ENCODE assay signal across 20 cellular contexts in the genomic region with DNA sequence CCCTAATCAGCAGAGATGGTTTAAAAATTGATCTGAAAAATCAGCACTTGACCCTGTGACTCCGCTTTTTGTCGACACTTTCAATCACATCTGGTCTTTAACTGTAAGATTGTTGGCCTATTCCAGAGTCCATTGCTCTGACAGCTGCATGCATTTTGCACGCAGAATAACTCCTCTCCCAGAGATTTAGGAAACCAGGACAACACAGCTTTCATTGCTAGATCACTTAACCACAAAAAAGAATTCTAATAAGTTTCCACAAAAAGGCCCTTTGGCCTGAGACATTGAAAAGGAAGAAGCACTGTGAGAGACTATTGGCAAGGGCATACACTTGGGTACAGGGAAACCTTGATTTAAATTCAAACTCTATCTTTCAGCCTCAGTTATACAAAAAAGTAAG.
DNase-seq lines count a peak whose midpoint lies in the region; TF ChIP-seq lines count a peak whose summit lies in the region.
"Had no signal": no experiment of that assay in that cellular context is flagged by ENCODE, and none has a peak within 500 bp of the region (broad histone marks: within the 10 kb centered on the region; RNA-seq: fewer than 3 reads in every experiment).

No MANE protein-coding gene starts in this region.

- no peak for TF ChIP-seq CTCF in mammary epithelial cell (conservative IDR thresholded peaks at IDR 0.05 in 1 of 2, IDR thresholded peaks at IDR 0.05 in 1 of 2; ENCODE audit: extremely low read depth in 1 of 2, insufficient read depth in 1 of 2, low read depth in 1 of 2, low read length in 2 of 2)
- no peak for TF ChIP-seq CTCF in MCF 10A (IDR thresholded peaks at IDR 0.05; ENCODE audit: unreplicated experiment)
- no peak for TF ChIP-seq CTCF in brain (conservative IDR thresholded peaks at IDR 0.05)
- TF ChIP-seq CTCF in dorsolateral prefrontal cortex (IDR thresholded peaks at IDR 0.05 in 54 of 56, conservative IDR thresholded peaks at IDR 0.05 in 2 of 56; ENCODE audit: low read depth in 1 of 56, partially characterized antibody in 56 of 56), result no peak

- H3K27ac Mint-ChIP-seq in MCF 10A (ENCODE audit: low read depth, unreplicated experiment) (no peak overlapping the region), brain (peak overlapping the region in 4 of 5 experiments; percentile 22 to 89 (median 64))
- H3K27ac Mint-ChIP-seq in activated naive CD4-positive, alpha-beta T cell treated with anti-CD3 and anti-CD28 coated beads for 36 hours, result no peak overlapping the region
- H3K27ac Mint-ChIP-seq: activated CD4-positive, alpha-beta T cell treated with anti-CD3 and anti-CD28 coated beads, Interleukin-2, amount 10 ng/mL, durations not matched to agents 24 days and 14 days; IgD-negative memory B cell had no signal

- no peaks in the 10 kb centered on the region for H4K20me1 ChIP-seq in mammary epithelial cell (ENCODE audit: insufficient read depth, low read length)

- H2BK120ac ChIP-seq in mesenchymal stem cell (ENCODE audit: low read depth, low read length), result no peak overlapping the region

- POLR2A ChIA-PET in MCF 10A (lab: Yijun Ruan, JAX), result interaction anchor here (0.5 to 1.2 kb wide), 2 partner anchors 12 to 106 kb away, joined by 4 to 5 read pairs; no protein-coding TSS in a partner anchor

- in situ Hi-C loops in mammary epithelial cell (cut with MboI; ENCODE audit: low sequenced_read_pairs in 2 of 2), result loop anchor here in 1 of 2 donors (25.0 kb wide), 2 partner anchors 344 to 381 kb away; a partner anchor contains a TSS

- H3K9ac ChIP-seq in mammary epithelial cell (ENCODE audit: insufficient read depth, low read length) (no peak overlapping the region), mesenchymal stem cell (ENCODE audit: low read length) (no peak overlapping the region)

- H3K4me1 ChIP-seq in mammary epithelial cell (ENCODE audit: insufficient read depth, low read length) (peaks cover under 1% of the 10 kb centered on the region), mesenchymal stem cell (ENCODE audit: control insufficient read depth, insufficient read depth, low read depth, low read length) (no peaks in the 10 kb centered on the region)
- H3K4me1 ChIP-seq: adrenal gland had no signal

- no peak overlapping the region for H3K18ac ChIP-seq in mesenchymal stem cell (ENCODE audit: low read depth in 1 of 2, low read length in 2 of 2)

- H3K23ac ChIP-seq in mesenchymal stem cell (ENCODE audit: low read length in 2 of 2), result no peak overlapping the region

- no peak overlapping the region for H2BK15ac ChIP-seq in mesenchymal stem cell (ENCODE audit: low read depth, poor library complexity, severe bottlenecking)

- H2BK5ac ChIP-seq in mesenchymal stem cell (ENCODE audit: low read depth, low read length, poor library complexity, severe bottlenecking), result no peak overlapping the region

- 92% methylated on average over 3 of the region's 3 CpGs for WGBS in mammary epithelial cell (ENCODE audit: low coverage, missing lambda C conversion rate)
- 82% methylated on average over 3 of the region's 3 CpGs for WGBS in mesenchymal stem cell

- intact Hi-C loops in mammary epithelial cell (cut with micrococcal nuclease) (no loop called here), MCF 10A (cut with micrococcal nuclease) (loop anchor here (10.0 kb wide), 1 partner anchor 667 kb away; no protein-coding TSS in a partner anchor), dorsolateral prefrontal cortex (cut with DNase I) (no loop called here)
- intact Hi-C loops in activated naive CD4-positive, alpha-beta T cell treated with anti-CD3 and anti-CD28 coated beads for 36 hours (cut with micrococcal nuclease), result no loop called here

- H3K27me3 ChIP-seq in mammary epithelial cell (ENCODE audit: insufficient read depth, low read length) (no peaks in the 10 kb centered on the region), mesenchymal stem cell (ENCODE audit: control insufficient read depth in 1 of 2, insufficient read depth in 1 of 2, low read length in 2 of 2) (no peaks in the 10 kb centered on the region), dorsolateral prefrontal cortex (no peaks in the 10 kb centered on the region)
- H3K27me3 ChIP-seq: adrenal gland, esophagus muscularis mucosa had no signal

- H3K4me3 Mint-ChIP-seq in MCF 10A (ENCODE audit: unreplicated experiment) (no peak overlapping the region), brain (peak overlapping the region in 1 of 5 experiments; percentile 2)
- no peak overlapping the region for H3K4me3 Mint-ChIP-seq in activated naive CD4-positive, alpha-beta T cell treated with anti-CD3 and anti-CD28 coated beads for 36 hours
- H3K4me3 Mint-ChIP-seq: activated CD4-positive, alpha-beta T cell treated with anti-CD3 and anti-CD28 coated beads, Interleukin-2, amount 10 ng/mL, durations not matched to agents 24 days and 14 days; IgD-negative memory B cell; neural crest cell had no signal

- H3K9me3 Mint-ChIP-seq in MCF 10A (ENCODE audit: unreplicated experiment) (no peaks in the 10 kb centered on the region), brain (peaks cover 0 to 10% (median 3%) of the 10 kb centered on the region in 5 experiments)
- no peaks in the 10 kb centered on the region for H3K9me3 Mint-ChIP-seq in activated naive CD4-positive, alpha-beta T cell treated with anti-CD3 and anti-CD28 coated beads for 36 hours
- H3K9me3 Mint-ChIP-seq: activated CD4-positive, alpha-beta T cell treated with anti-CD3 and anti-CD28 coated beads, Interleukin-2, amount 10 ng/mL, durations not matched to agents 24 days and 14 days had no signal

- CTCF ChIA-PET in mammary epithelial cell (lab: Charles Lee; ENCODE audit: low non-redundant PET), result no interaction called here
- CTCF ChIA-PET in MCF 10A (lab: Yijun Ruan, JAX), result interaction anchor here (0.7 to 1.0 kb wide), 2 partner anchors 111 to 433 kb away, joined by 3 to 4 read pairs; no protein-coding TSS in a partner anchor
- CTCF ChIA-PET in activated naive CD4-positive, alpha-beta T cell treated with anti-CD3 and anti-CD28 coated beads for 36 hours (lab: Charles Lee), result no interaction called here

- H3K9me3 ChIP-seq in mammary epithelial cell (replicated peaks; ENCODE audit: insufficient read depth, low read length) (no peaks in the 10 kb centered on the region), mesenchymal stem cell (ENCODE audit: control insufficient read depth, low read length) (no peaks in the 10 kb centered on the region)
- H3K9me3 ChIP-seq: adrenal gland, esophagus muscularis mucosa had no signal

- no peak overlapping the region for H4K91ac ChIP-seq in mesenchymal stem cell (ENCODE audit: low read length)

- DNase-seq in mammary epithelial cell, result no peak
- no peak for DNase-seq in MCF 10A (ENCODE audit: unreplicated experiment)
- no peak for DNase-seq in mesenchymal stem cell
- no peak for DNase-seq in NCI-H82 (lab: John Stamatoyannopoulos, UW)
- no peak for DNase-seq in activated naive CD4-positive, alpha-beta T cell treated with anti-CD3 and anti-CD28 coated beads for 36 hours
- no peak for DNase-seq in dorsolateral prefrontal cortex
- no peak for DNase-seq in NCI-H524 treated with DMSO at 0.1 percent for 48 hours (lab: John Stamatoyannopoulos, UW)
- DNase-seq: 8988T; activated CD4-positive, alpha-beta T cell treated with anti-CD3 and anti-CD28 coated beads, Interleukin-2, amount 10 ng/mL, durations not matched to agents 24 days and 14 days; adrenal gland; cerebellar nuclear complex; DMS 273 treated with DMSO at 0.1 percent for 48 hours; effector memory CD4-positive, alpha-beta T cell; GF-D8; left cardiac atrium; NCI-H2171 treated with DMSO at 0.1 percent for 48 hours had no signal

- H3K36me3 ChIP-seq in mammary epithelial cell (ENCODE audit: insufficient read depth, low read length) (no peaks in the 10 kb centered on the region), mesenchymal stem cell (ENCODE audit: control insufficient read depth in 1 of 2, insufficient read depth in 2 of 2, low read depth in 1 of 2, low read length in 2 of 2) (no peaks in the 10 kb centered on the region)
- H3K36me3 ChIP-seq: adrenal gland, esophagus muscularis mucosa had no signal

- no peak overlapping the region for H3K4me3 ChIP-seq in mammary epithelial cell (replicated peaks in 1 of 3; ENCODE audit: insufficient read depth in 1 of 3, low read depth in 2 of 3, low read length in 3 of 3)
- no peak overlapping the region for H3K4me3 ChIP-seq in mesenchymal stem cell (ENCODE audit: insufficient read depth in 1 of 2, low read depth in 1 of 2, low read length in 2 of 2)
- H3K4me3 ChIP-seq in dorsolateral prefrontal cortex, result no peak overlapping the region
- H3K4me3 ChIP-seq: adrenal gland, esophagus muscularis mucosa had no signal

- no peaks in the 10 kb centered on the region for H3K79me1 ChIP-seq in mesenchymal stem cell (replicated peaks; ENCODE audit: low read length, poor library complexity, severe bottlenecking)

- no peak overlapping the region for H3K27ac ChIP-seq in mammary epithelial cell (ENCODE audit: insufficient read depth, low read depth, low read length)
- peak overlapping the region; percentile 66 for H3K27ac ChIP-seq in mesenchymal stem cell (ENCODE audit: low read length, poor library complexity, severe bottlenecking)
- peak overlapping the region in 1 of 59 donors; percentile 7 for H3K27ac ChIP-seq in dorsolateral prefrontal cortex
- H3K27ac ChIP-seq: adrenal gland, esophagus muscularis mucosa had no signal

- H2AK5ac ChIP-seq in mesenchymal stem cell (ENCODE audit: low read length, severe bottlenecking), result no peak overlapping the region

- H2AFZ ChIP-seq in mammary epithelial cell (ENCODE audit: low read depth, low read length) (peak overlapping the region; percentile 27), mesenchymal stem cell (ENCODE audit: low read depth, low read length) (no peak overlapping the region)

- H3K4me2 ChIP-seq in mammary epithelial cell (ENCODE audit: insufficient read depth, low read depth, low read length) (no peak overlapping the region), mesenchymal stem cell (ENCODE audit: low read length, poor library complexity, severe bottlenecking) (no peak overlapping the region)

- no peak overlapping the region for H4K8ac ChIP-seq in mesenchymal stem cell (ENCODE audit: low read length)

- no peak overlapping the region for H2BK12ac ChIP-seq in mesenchymal stem cell (ENCODE audit: low read length in 2 of 2)

- no peaks in the 10 kb centered on the region for H3K79me2 ChIP-seq in mammary epithelial cell (ENCODE audit: insufficient read depth, low read length)

- H3K27me3 Mint-ChIP-seq in MCF 10A (ENCODE audit: insufficient read depth, unreplicated experiment), result no peaks in the 10 kb centered on the region
- peaks cover 2% of the 10 kb centered on the region for H3K27me3 Mint-ChIP-seq in brain
- no peaks in the 10 kb centered on the region for H3K27me3 Mint-ChIP-seq in activated naive CD4-positive, alpha-beta T cell treated with anti-CD3 and anti-CD28 coated beads for 36 hours (ENCODE audit: low read depth)
- H3K27me3 Mint-ChIP-seq: activated CD4-positive, alpha-beta T cell treated with anti-CD3 and anti-CD28 coated beads, Interleukin-2, amount 10 ng/mL, durations not matched to agents 24 days and 14 days had no signal

- no TSS peak for BruUV-seq in mammary epithelial cell (replicated peaks; lab: Mats Ljungman, UMichigan)
- BruUV-seq in MCF 10A (replicated peaks; lab: Mats Ljungman, UMichigan), result no TSS peak

- H3K36me3 Mint-ChIP-seq in MCF 10A (ENCODE audit: insufficient read depth, unreplicated experiment) (no peaks in the 10 kb centered on the region), brain (no peaks in the 10 kb centered on the region)
- no peaks in the 10 kb centered on the region for H3K36me3 Mint-ChIP-seq in activated naive CD4-positive, alpha-beta T cell treated with anti-CD3 and anti-CD28 coated beads for 36 hours (ENCODE audit: low read depth)
- H3K36me3 Mint-ChIP-seq: IgD-negative memory B cell had no signal

- dilution Hi-C loops in mammary epithelial cell (cut with HindIII; ENCODE audit: low sequenced_read_pairs), result no loop called here

- no peak overlapping the region for H3K4ac ChIP-seq in mesenchymal stem cell (ENCODE audit: low read depth in 1 of 2, low read length in 2 of 2)

- H3K14ac ChIP-seq in mesenchymal stem cell (ENCODE audit: low read length in 2 of 2), result no peak overlapping the region

- H3K4me1 Mint-ChIP-seq in MCF 10A (ENCODE audit: insufficient read depth, unreplicated experiment), result no peaks in the 10 kb centered on the region
- peaks cover 26% of the 10 kb centered on the region for H3K4me1 Mint-ChIP-seq in brain
- no peaks in the 10 kb centered on the region for H3K4me1 Mint-ChIP-seq in activated naive CD4-positive, alpha-beta T cell treated with anti-CD3 and anti-CD28 coated beads for 36 hours (ENCODE audit: low read depth)
- H3K4me1 Mint-ChIP-seq: activated CD4-positive, alpha-beta T cell treated with anti-CD3 and anti-CD28 coated beads, Interleukin-2, amount 10 ng/mL, durations not matched to agents 24 days and 14 days; IgD-negative memory B cell had no signal

Comparison
In these comparisons a context has a peak if more than half of its experiments do, and no peak if none do; other contexts are left out.
1. H3K27ac Mint-ChIP-seq: peak in brain (4 of 5); none in MCF 10A (single experiment) and activated naive CD4-positive, alpha-beta T cell treated with anti-CD3 and anti-CD28 coated beads for 36 hours (single experiment).